ENCODE assay signal across 1 cellular context in genomic region chr2:112960230-112960825, GRCh38.
TF ChIP-seq lines count a peak whose summit lies in the region.

No MANE protein-coding gene starts in this region.

TF ChIP-seq in K562, 482 proteins besides CTCF, POLR2A, EP300 and RAD21:
- TF ChIP-seq, protein P1, sequence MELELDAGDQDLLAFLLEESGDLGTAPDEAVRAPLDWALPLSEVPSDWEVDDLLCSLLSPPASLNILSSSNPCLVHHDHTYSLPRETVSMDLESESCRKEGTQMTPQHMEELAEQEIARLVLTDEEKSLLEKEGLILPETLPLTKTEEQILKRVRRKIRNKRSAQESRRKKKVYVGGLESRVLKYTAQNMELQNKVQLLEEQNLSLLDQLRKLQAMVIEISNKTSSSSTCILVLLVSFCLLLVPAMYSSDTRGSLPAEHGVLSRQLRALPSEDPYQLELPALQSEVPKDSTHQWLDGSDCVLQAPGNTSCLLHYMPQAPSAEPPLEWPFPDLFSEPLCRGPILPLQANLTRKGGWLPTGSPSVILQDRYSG (tag; conservative IDR thresholded peaks at IDR 0.05; ENCODE audit: low read depth), result no peak
- TF ChIP-seq, protein P2, sequence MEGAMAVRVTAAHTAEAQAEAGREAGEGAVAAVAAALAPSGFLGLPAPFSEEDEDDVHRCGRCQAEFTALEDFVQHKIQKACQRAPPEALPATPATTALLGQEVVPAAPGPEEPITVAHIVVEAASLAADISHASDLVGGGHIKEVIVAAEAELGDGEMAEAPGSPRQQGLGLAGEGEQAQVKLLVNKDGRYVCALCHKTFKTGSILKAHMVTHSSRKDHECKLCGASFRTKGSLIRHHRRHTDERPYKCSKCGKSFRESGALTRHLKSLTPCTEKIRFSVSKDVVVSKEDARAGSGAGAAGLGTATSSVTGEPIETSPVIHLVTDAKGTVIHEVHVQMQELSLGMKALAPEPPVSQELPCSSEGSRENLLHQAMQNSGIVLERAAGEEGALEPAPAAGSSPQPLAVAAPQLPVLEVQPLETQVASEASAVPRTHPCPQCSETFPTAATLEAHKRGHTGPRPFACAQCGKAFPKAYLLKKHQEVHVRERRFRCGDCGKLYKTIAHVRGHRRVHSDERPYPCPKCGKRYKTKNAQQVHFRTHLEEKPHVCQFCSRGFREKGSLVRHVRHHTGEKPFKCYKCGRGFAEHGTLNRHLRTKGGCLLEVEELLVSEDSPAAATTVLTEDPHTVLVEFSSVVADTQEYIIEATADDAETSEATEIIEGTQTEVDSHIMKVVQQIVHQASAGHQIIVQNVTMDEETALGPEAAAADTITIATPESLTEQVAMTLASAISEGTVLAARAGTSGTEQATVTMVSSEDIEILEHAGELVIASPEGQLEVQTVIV (CRISPR knock-in tag; IDR thresholded peaks at IDR 0.05; ENCODE audit: borderline replicate concordance), result no peak
- TF ChIP-seq NFRKB (IDR thresholded peaks at IDR 0.05; ENCODE audit: low read depth) (no peak), HSF4 (CRISPR knock-in tag; IDR thresholded peaks at IDR 0.05; ENCODE audit: borderline replicate concordance) (no peak), HDAC8 (tag; IDR thresholded peaks at IDR 0.05) (no peak), FOXP1 (CRISPR knock-in tag; IDR thresholded peaks at IDR 0.05) (no peak), SIN3B (IDR thresholded peaks at IDR 0.05; ENCODE audit: low read depth) (no peak)
